Comparison of ENCODE assay signal across 1 cellular context in genomic region chr6:39247667-39248194, GRCh38.
TF ChIP-seq lines count a peak whose summit lies in the region.

No MANE protein-coding gene starts in this region.

TF ChIP-seq in WTC11, 78 proteins besides CTCF, POLR2A, EP300 and RAD21 (continued from another document):
- TF ChIP-seq IRF1 (CRISPR knock-in tag; IDR thresholded peaks at IDR 0.05) = no peak
- TF ChIP-seq ZNF317 (CRISPR knock-in tag; IDR thresholded peaks at IDR 0.05; ENCODE audit: borderline replicate concordance, low read depth) = no peak
- TF ChIP-seq TCF7 (CRISPR knock-in tag; IDR thresholded peaks at IDR 0.05; ENCODE audit: low read depth) = no peak
- no peak for TF ChIP-seq SP1 (CRISPR knock-in tag; conservative IDR thresholded peaks at IDR 0.05)
- no peak for TF ChIP-seq ARID4B (CRISPR knock-in tag; IDR thresholded peaks at IDR 0.05; ENCODE audit: borderline replicate concordance)
- no peak for TF ChIP-seq OVOL2 (CRISPR knock-in tag; IDR thresholded peaks at IDR 0.05; ENCODE audit: borderline replicate concordance)
TF ChIP-seq in WTC11: peak in this region for 0.
